ENCODE assay signal across 15 cellular contexts in genomic region chr2:168165985-168166901, GRCh38.
A peak's percentile ranks its signal among the peaks of the same experiment; 100 is the strongest.
DNase-seq lines count a peak whose midpoint lies in the region; ATAC-seq, FAIRE-seq and TF ChIP-seq lines count a peak whose summit lies in the region.
"Had no signal": no experiment of that assay in that cellular context is flagged by ENCODE, and none has a peak within 500 bp of the region (broad histone marks: within the 10 kb centered on the region; RNA-seq: fewer than 3 reads in every experiment).

No MANE protein-coding gene starts in this region.

- POLR2A ChIA-PET in CD8-positive, alpha-beta T cell (lab: Charles Lee) = no interaction called here

- peaks cover 53% of the 10 kb centered on the region for H3K36me3 Mint-ChIP-seq in activated T-helper 2 cell treated with anti-CD3 and anti-CD28 coated beads, Interferon-gamma antibody, Interleukin-2, Interleukin-4, amounts not matched to agents 10 μg/mL and 5 μg/mL and 100 μg/mL, durations not matched to agents 14 hours and 24 hours and 36 hours (ENCODE audit: low read depth)
- peaks cover 20% of the 10 kb centered on the region for H3K36me3 Mint-ChIP-seq in memory B cell
- H3K36me3 Mint-ChIP-seq in CD8-positive, alpha-beta T cell = peaks cover 46% of the 10 kb centered on the region

- H3K9me3 Mint-ChIP-seq in activated T-helper 2 cell treated with anti-CD3 and anti-CD28 coated beads, Interferon-gamma antibody, Interleukin-2, Interleukin-4, amounts not matched to agents 10 μg/mL and 5 μg/mL and 100 μg/mL, durations not matched to agents 14 hours and 24 hours and 36 hours = no peaks in the 10 kb centered on the region
- H3K9me3 Mint-ChIP-seq in memory B cell = no peaks in the 10 kb centered on the region
- no peaks in the 10 kb centered on the region for H3K9me3 Mint-ChIP-seq in CD8-positive, alpha-beta T cell

- no peak for TF ChIP-seq POLR2A in H54 (IDR thresholded peaks at IDR 0.05; ENCODE audit: low read depth, low read length)

- H3K4me1 ChIP-seq in CD8-positive, alpha-beta T cell (ENCODE audit: insufficient read depth, low read length) = no peaks in the 10 kb centered on the region
- H3K4me1 ChIP-seq: colonic mucosa had no signal

- no peak for TF ChIP-seq CTCF in CD8-positive, alpha-beta T cell (IDR thresholded peaks at IDR 0.05)

- peak overlapping the region; percentile 22 for H3K4me3 Mint-ChIP-seq in activated T-helper 2 cell treated with anti-CD3 and anti-CD28 coated beads, Interferon-gamma antibody, Interleukin-2, Interleukin-4, amounts not matched to agents 10 μg/mL and 5 μg/mL and 100 μg/mL, durations not matched to agents 14 hours and 24 hours and 36 hours (ENCODE audit: low read depth)
- no peak overlapping the region for H3K4me3 Mint-ChIP-seq in memory B cell
- no peak overlapping the region for H3K4me3 Mint-ChIP-seq in CD8-positive, alpha-beta T cell

- peaks cover 45% of the 10 kb centered on the region for H3K4me1 Mint-ChIP-seq in activated T-helper 2 cell treated with anti-CD3 and anti-CD28 coated beads, Interferon-gamma antibody, Interleukin-2, Interleukin-4, amounts not matched to agents 10 μg/mL and 5 μg/mL and 100 μg/mL, durations not matched to agents 14 hours and 24 hours and 36 hours (ENCODE audit: low read depth)
- peaks cover 20% of the 10 kb centered on the region for H3K4me1 Mint-ChIP-seq in memory B cell
- H3K4me1 Mint-ChIP-seq in CD8-positive, alpha-beta T cell (ENCODE audit: low read depth) = peaks cover 53% of the 10 kb centered on the region

- no peaks in the 10 kb centered on the region for H3K27me3 Mint-ChIP-seq in activated T-helper 2 cell treated with anti-CD3 and anti-CD28 coated beads, Interferon-gamma antibody, Interleukin-2, Interleukin-4, amounts not matched to agents 10 μg/mL and 5 μg/mL and 100 μg/mL, durations not matched to agents 14 hours and 24 hours and 36 hours (ENCODE audit: low read depth)
- no peaks in the 10 kb centered on the region for H3K27me3 Mint-ChIP-seq in memory B cell
- no peaks in the 10 kb centered on the region for H3K27me3 Mint-ChIP-seq in CD8-positive, alpha-beta T cell (ENCODE audit: low read depth)

- no peaks in the 10 kb centered on the region for H3K36me3 ChIP-seq in CD8-positive, alpha-beta T cell (ENCODE audit: insufficient read depth, low read length)
- H3K36me3 ChIP-seq: colonic mucosa had no signal

- no peak for ATAC-seq in memory B cell (ENCODE audit: low read depth)
- no peak for ATAC-seq in CD8-positive, alpha-beta T cell

- DNase-seq in SIG-M5 treated with dmso at 0.1 percent for 504 hours (lab: John Stamatoyannopoulos, UW; ENCODE audit: unreplicated experiment) (peak; percentile 23), SIG-M5 (lab: John Stamatoyannopoulos, UW) (no peak), H54 (ENCODE audit: insufficient read length, low spot score) (no peak), memory B cell (ENCODE audit: low spot score in 2 of 2) (no peak), dermis blood vessel endothelial cell (no peak)
- DNase-seq in activated T-helper 2 cell treated with anti-CD3 and anti-CD28 coated beads, Interferon-gamma antibody, Interleukin-2, Interleukin-4, amounts not matched to agents 10 μg/mL and 5 μg/mL and 100 μg/mL, durations not matched to agents 14 hours and 24 hours and 36 hours (ENCODE audit: low spot score) = no peak
- no peak for DNase-seq in stimulated activated CD4-positive, alpha-beta T cell treated with anti-CD3 and anti-CD28 coated beads, Interleukin-4, amount 100 ng/mL, for 24 hours
- no peak for DNase-seq in CD8-positive, alpha-beta T cell
- DNase-seq: 8988T; colonic mucosa; NCI-H2107; NCI-H774; SHP77 treated with DMSO at 0.1 percent for 48 hours; stimulated activated CD8-positive, alpha-beta memory T cell treated with anti-CD3 and anti-CD28 coated beads, Interleukin-4, amount 100 ng/mL, for 48 hours had no signal

- FAIRE-seq in H54 (lab: Jason Lieb, UNC) = peak; percentile 38
- FAIRE-seq: G401.6 had no signal

- H3K27ac ChIP-seq in CD8-positive, alpha-beta T cell (ENCODE audit: low read depth, low read length) = no peak overlapping the region
- H3K27ac ChIP-seq: colonic mucosa had no signal

- no peaks in the 10 kb centered on the region for H3K27me3 ChIP-seq in CD8-positive, alpha-beta T cell (ENCODE audit: insufficient read depth, low read length)
- H3K27me3 ChIP-seq: colonic mucosa had no signal

- no peak overlapping the region for H3K4me3 ChIP-seq in CD8-positive, alpha-beta T cell (ENCODE audit: low read depth, low read length)
- H3K4me3 ChIP-seq: colonic mucosa had no signal

- H3K27ac Mint-ChIP-seq in activated T-helper 2 cell treated with anti-CD3 and anti-CD28 coated beads, Interferon-gamma antibody, Interleukin-2, Interleukin-4, amounts not matched to agents 10 μg/mL and 5 μg/mL and 100 μg/mL, durations not matched to agents 14 hours and 24 hours and 36 hours = peak overlapping the region; percentile 86
- H3K27ac Mint-ChIP-seq in memory B cell = peak overlapping the region; percentile 72
- no peak overlapping the region for H3K27ac Mint-ChIP-seq in CD8-positive, alpha-beta T cell

- no peaks in the 10 kb centered on the region for H3K9me3 ChIP-seq in CD8-positive, alpha-beta T cell (ENCODE audit: low read length)
- H3K9me3 ChIP-seq: colonic mucosa had no signal

- CTCF ChIA-PET in CD8-positive, alpha-beta T cell (lab: Charles Lee) = interaction anchor here (0.7 kb wide), 1 partner anchor 126 kb away, joined by 3 read pairs; no protein-coding TSS in a partner anchor

- intact Hi-C loops in activated T-helper 2 cell treated with anti-CD3 and anti-CD28 coated beads, Interferon-gamma antibody, Interleukin-2, Interleukin-4, amounts not matched to agents 10 μg/mL and 5 μg/mL and 100 μg/mL, durations not matched to agents 14 hours and 24 hours and 36 hours (cut with micrococcal nuclease) = loop anchor here (1.0 to 10.0 kb wide), 4 partner anchors 15 to 289 kb away; partner anchors contain the start of gene CERS6
- intact Hi-C loops in CD8-positive, alpha-beta T cell (cut with DNase I, micrococcal nuclease) = loop anchor here in 1 of 2 experiments (10.0 kb wide), 1 partner anchor 169 kb away; no protein-coding TSS in a partner anchor
